Comparison of ENCODE assay signal across 11 cellular contexts in genomic region chr4:48047896-48048295, GRCh38. TPM values are rescaled to one million over a fixed set of nuclear protein-coding genes. Genes with fewer than 3 reads are reported as not detected.
DNase-seq lines count a peak whose midpoint lies in the region; ATAC-seq and TF ChIP-seq lines count a peak whose summit lies in the region.
"Had no signal": no experiment of that assay in that cellular context is flagged by ENCODE, and none has a peak within 500 bp of the region (broad histone marks: within the 10 kb centered on the region; RNA-seq: fewer than 3 reads in every experiment).

No MANE protein-coding gene starts in this region.

- no peak for TF ChIP-seq CTCF in liver (IDR thresholded peaks at IDR 0.05; ENCODE audit: low read depth, low read length, missing input control)

- no peaks in the 10 kb centered on the region for H3K9me3 ChIP-seq in liver (ENCODE audit: control insufficient read depth in 4 of 4, low read length in 3 of 4)

- WGBS in liver = 25% methylated on average over 1 of the region's 1 CpG

- ATAC-seq in GM18502 (IDR thresholded peaks at IDR 0.05; ENCODE audit: poor library complexity, unreplicated experiment) (peak; percentile 18), GM21825 (IDR thresholded peaks at IDR 0.05; ENCODE audit: unreplicated experiment) (peak; percentile 15), GM19324 (IDR thresholded peaks at IDR 0.05; ENCODE audit: low FRiP score, unreplicated experiment) (no peak)

- no peak overlapping the region for H3K9ac ChIP-seq in liver (ENCODE audit: low read depth in 1 of 2, low read length in 2 of 2)

- peak overlapping the region; percentile 38 to 54 for H3K27ac ChIP-seq in liver (ENCODE audit: low read depth in 1 of 2, low read length in 2 of 2)

- H3K27me3 ChIP-seq in liver (ENCODE audit: control insufficient read depth in 4 of 4, insufficient read depth in 4 of 4, low read length in 3 of 4) = no peaks in the 10 kb centered on the region

- H3K36me3 ChIP-seq in liver (ENCODE audit: control insufficient read depth in 4 of 4, insufficient read depth in 3 of 4, low read depth in 1 of 4, low read length in 3 of 4) = no peaks in the 10 kb centered on the region

- H3K4me3 ChIP-seq in liver (ENCODE audit: low read depth in 1 of 3, low read length in 3 of 3) = no peak overlapping the region

- peaks cover 0 to 28% (median 15%) of the 10 kb centered on the region in 4 donors for H3K4me1 ChIP-seq in liver (ENCODE audit: control insufficient read depth in 4 of 4, insufficient read depth in 4 of 4, low read length in 3 of 4)

- DNase-seq in NCI-H2029 (lab: John Stamatoyannopoulos, UW) (peak; percentile 63), NCI-H774 (lab: John Stamatoyannopoulos, UW) (no peak), mesenteric fat pad (ENCODE audit: low spot score) (no peak)
- no peak for DNase-seq in stimulated activated CD4-positive, alpha-beta T cell treated with anti-CD3 and anti-CD28 coated beads, Interleukin-4, amount 100 ng/mL, for 4 hours
- DNase-seq: trophoblast cell had no signal

- TF ChIP-seq RAD21 in liver (IDR thresholded peaks at IDR 0.05) = peak in 1 of 2 donors; percentile 27

TF ChIP-seq in liver, 16 proteins besides CTCF, POLR2A, EP300 and RAD21:
- TF ChIP-seq SP1 (IDR thresholded peaks at IDR 0.05) (peak; percentile 45), EGR1 (IDR thresholded peaks at IDR 0.05; ENCODE audit: low read depth in 2 of 2) (no peak), GABPA (IDR thresholded peaks at IDR 0.05 in 1 of 2, conservative IDR thresholded peaks at IDR 0.05 in 1 of 2) (no peak), TAF1 (conservative IDR thresholded peaks at IDR 0.05) (no peak), FOXA2 (IDR thresholded peaks at IDR 0.05) (peak; percentile 62), RXRA (IDR thresholded peaks at IDR 0.05) (peak in 1 of 2 donors; percentile 86), HNF4G (IDR thresholded peaks at IDR 0.05) (no peak), JUND (IDR thresholded peaks at IDR 0.05) (peak in 1 of 2 donors; percentile 70), HNF4A (conservative IDR thresholded peaks at IDR 0.05) (peak; percentile 34 to 74), NR2F2 (IDR thresholded peaks at IDR 0.05) (no peak), FOXA1 (IDR thresholded peaks at IDR 0.05) (peak; percentile 33), YY1 (IDR thresholded peaks at IDR 0.05) (peak; percentile 37)
- TF ChIP-seq, protein P1, sequence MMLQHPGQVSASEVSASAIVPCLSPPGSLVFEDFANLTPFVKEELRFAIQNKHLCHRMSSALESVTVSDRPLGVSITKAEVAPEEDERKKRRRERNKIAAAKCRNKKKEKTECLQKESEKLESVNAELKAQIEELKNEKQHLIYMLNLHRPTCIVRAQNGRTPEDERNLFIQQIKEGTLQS (IDR thresholded peaks at IDR 0.05) = no peak
- TF ChIP-seq, protein P2, sequence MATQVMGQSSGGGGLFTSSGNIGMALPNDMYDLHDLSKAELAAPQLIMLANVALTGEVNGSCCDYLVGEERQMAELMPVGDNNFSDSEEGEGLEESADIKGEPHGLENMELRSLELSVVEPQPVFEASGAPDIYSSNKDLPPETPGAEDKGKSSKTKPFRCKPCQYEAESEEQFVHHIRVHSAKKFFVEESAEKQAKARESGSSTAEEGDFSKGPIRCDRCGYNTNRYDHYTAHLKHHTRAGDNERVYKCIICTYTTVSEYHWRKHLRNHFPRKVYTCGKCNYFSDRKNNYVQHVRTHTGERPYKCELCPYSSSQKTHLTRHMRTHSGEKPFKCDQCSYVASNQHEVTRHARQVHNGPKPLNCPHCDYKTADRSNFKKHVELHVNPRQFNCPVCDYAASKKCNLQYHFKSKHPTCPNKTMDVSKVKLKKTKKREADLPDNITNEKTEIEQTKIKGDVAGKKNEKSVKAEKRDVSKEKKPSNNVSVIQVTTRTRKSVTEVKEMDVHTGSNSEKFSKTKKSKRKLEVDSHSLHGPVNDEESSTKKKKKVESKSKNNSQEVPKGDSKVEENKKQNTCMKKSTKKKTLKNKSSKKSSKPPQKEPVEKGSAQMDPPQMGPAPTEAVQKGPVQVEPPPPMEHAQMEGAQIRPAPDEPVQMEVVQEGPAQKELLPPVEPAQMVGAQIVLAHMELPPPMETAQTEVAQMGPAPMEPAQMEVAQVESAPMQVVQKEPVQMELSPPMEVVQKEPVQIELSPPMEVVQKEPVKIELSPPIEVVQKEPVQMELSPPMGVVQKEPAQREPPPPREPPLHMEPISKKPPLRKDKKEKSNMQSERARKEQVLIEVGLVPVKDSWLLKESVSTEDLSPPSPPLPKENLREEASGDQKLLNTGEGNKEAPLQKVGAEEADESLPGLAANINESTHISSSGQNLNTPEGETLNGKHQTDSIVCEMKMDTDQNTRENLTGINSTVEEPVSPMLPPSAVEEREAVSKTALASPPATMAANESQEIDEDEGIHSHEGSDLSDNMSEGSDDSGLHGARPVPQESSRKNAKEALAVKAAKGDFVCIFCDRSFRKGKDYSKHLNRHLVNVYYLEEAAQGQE (IDR thresholded peaks at IDR 0.05) = peak; percentile 47
- TF ChIP-seq, protein P3, sequence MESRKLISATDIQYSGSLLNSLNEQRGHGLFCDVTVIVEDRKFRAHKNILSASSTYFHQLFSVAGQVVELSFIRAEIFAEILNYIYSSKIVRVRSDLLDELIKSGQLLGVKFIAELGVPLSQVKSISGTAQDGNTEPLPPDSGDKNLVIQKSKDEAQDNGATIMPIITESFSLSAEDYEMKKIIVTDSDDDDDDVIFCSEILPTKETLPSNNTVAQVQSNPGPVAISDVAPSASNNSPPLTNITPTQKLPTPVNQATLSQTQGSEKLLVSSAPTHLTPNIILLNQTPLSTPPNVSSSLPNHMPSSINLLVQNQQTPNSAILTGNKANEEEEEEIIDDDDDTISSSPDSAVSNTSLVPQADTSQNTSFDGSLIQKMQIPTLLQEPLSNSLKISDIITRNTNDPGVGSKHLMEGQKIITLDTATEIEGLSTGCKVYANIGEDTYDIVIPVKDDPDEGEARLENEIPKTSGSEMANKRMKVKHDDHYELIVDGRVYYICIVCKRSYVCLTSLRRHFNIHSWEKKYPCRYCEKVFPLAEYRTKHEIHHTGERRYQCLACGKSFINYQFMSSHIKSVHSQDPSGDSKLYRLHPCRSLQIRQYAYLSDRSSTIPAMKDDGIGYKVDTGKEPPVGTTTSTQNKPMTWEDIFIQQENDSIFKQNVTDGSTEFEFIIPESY (IDR thresholded peaks at IDR 0.05) = no peak
- TF ChIP-seq, protein P4, sequence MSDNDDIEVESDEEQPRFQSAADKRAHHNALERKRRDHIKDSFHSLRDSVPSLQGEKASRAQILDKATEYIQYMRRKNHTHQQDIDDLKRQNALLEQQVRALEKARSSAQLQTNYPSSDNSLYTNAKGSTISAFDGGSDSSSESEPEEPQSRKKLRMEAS (IDR thresholded peaks at IDR 0.05) = peak; percentile 54

RNA-seq across cellular contexts. Expression of gene NIPAL1, which starts 31.3 kb away (rescaled TPM):
- total RNA-seq in liver (10 to 100 TPM in 1 of 2 donors, 1 to 10 TPM in 1; 7.9 to 10.7 TPM), mesenteric fat pad (0.51 TPM)
- 1 to 10 TPM; 2.5 to 4.3 TPM for polyA plus RNA-seq in liver

RNA-seq across cellular contexts. Expression of gene CNGA1, which starts 31.4 kb away (rescaled TPM):
- total RNA-seq in liver (10 to 100 TPM in 1 of 2 donors, 1 to 10 TPM in 1; 6.1 to 28.0 TPM), mesenteric fat pad (1.3 TPM)
- polyA plus RNA-seq in liver = 10 to 100 TPM in 1 of 2 donors, 1 to 10 TPM in 1; 3.9 to 41.3 TPM
- total RNA-seq: CD8-positive, alpha-beta T cell; naive thymus-derived CD8-positive, alpha-beta T cell had no signal
- polyA plus RNA-seq: naive thymus-derived CD8-positive, alpha-beta T cell had no signal
